ENCODE assay signal across 1 cellular context in genomic region chr3:99949956-99950670, GRCh38.
TF ChIP-seq lines count a peak whose summit lies in the region.

No MANE protein-coding gene starts in this region.

TF ChIP-seq in IMR-90, 13 proteins besides CTCF, POLR2A, EP300 and RAD21:
- TF ChIP-seq SMC3 (IDR thresholded peaks at IDR 0.05; ENCODE audit: low read depth, low read length) (no peak), RCOR1 (IDR thresholded peaks at IDR 0.05; ENCODE audit: insufficient replicate concordance, low read length) (no peak), BHLHE40 (IDR thresholded peaks at IDR 0.05; ENCODE audit: low read depth, low read length) (no peak), MAZ (IDR thresholded peaks at IDR 0.05; ENCODE audit: borderline replicate concordance, low read depth, low read length) (no peak), MAFK (IDR thresholded peaks at IDR 0.05; ENCODE audit: low read depth, low read length) (no peak), USF2 (IDR thresholded peaks at IDR 0.05; ENCODE audit: low read depth, low read length) (no peak), RFX5 (IDR thresholded peaks at IDR 0.05; ENCODE audit: low read depth, low read length) (no peak), NFE2L2 (IDR thresholded peaks at IDR 0.05; ENCODE audit: low read depth, low read length) (no peak), CEBPB (IDR thresholded peaks at IDR 0.05; ENCODE audit: low read depth, low read length) (no peak), CHD1 (IDR thresholded peaks at IDR 0.05; ENCODE audit: low read depth, low read length) (no peak), FOS (IDR thresholded peaks at IDR 0.05; ENCODE audit: low read depth, low read length) (no peak), MXI1 (IDR thresholded peaks at IDR 0.05; ENCODE audit: borderline replicate concordance, low read depth, low read length) (no peak), ELK1 (IDR thresholded peaks at IDR 0.05; ENCODE audit: borderline replicate concordance, low read depth, low read length) (no peak)
